ENCODE assay signal across 27 cellular contexts in genomic region chr11:79382301-79382700, GRCh38.
"Had no signal": no experiment of that assay in that cellular context is flagged by ENCODE, and none has a peak within 500 bp of the region (broad histone marks: within the 10 kb centered on the region; RNA-seq: fewer than 3 reads in every experiment).

No MANE protein-coding gene starts in this region.

- H3K36me3 ChIP-seq: stomach, suprapubic skin, thoracic aorta, thyroid gland, tibial artery, tibial nerve, transverse colon, upper lobe of left lung, upper lobe of right lung, uterus, vagina had no signal

- H3K27me3 Mint-ChIP-seq: stimulated activated naive CD8-positive, alpha-beta T cell treated with anti-CD3 and anti-CD28 coated beads, Interleukin-15, amount 100 ng/mL, for 72 hours; type B pancreatic cell had no signal

- H3K4me3 ChIP-seq: stomach, suprapubic skin, testis, thoracic aorta, thyroid gland, tibial artery, tibial nerve, transverse colon, upper lobe of left lung, upper lobe of right lung, uterus, vagina had no signal

- H3K4me1 ChIP-seq: stomach, suprapubic skin, testis, tibial artery, tibial nerve, transverse colon, upper lobe of left lung, upper lobe of right lung, uterus, vagina had no signal

- H3K36me3 Mint-ChIP-seq: stimulated activated effector memory CD8-positive, alpha-beta T cell treated with anti-CD3 and anti-CD28 coated beads, Interleukin-12 subunit alpha, Interleukin-12 subunit beta, amount 100 ng/mL, for 72 hours; stimulated activated memory B cell treated with anti-CD40 and anti-IgM and Interleukin-4, amounts not matched to agents 10 μg/mL and 1 μg/mL and 100 μg/mL, for 72 hours; stimulated activated naive B cell treated with anti-CD40 and anti-IgM and Interleukin-4, amounts not matched to agents 10 μg/mL and 1 μg/mL and 100 μg/mL, for 72 hours; type B pancreatic cell had no signal

- DNase-seq: stimulated activated CD4-positive, alpha-beta T cell treated with anti-CD3 and anti-CD28 coated beads, Interleukin-2, amount 100 ng/mL, for 48 hours; stimulated activated CD4-positive, alpha-beta T cell treated with anti-CD3 and anti-CD28 coated beads, Interleukin-4, amount 100 ng/mL, for 1 hour; stimulated activated CD4-positive, alpha-beta T cell treated with anti-CD3 and anti-CD28 coated beads, Interleukin-4, amount 100 ng/mL, for 24 hours; stimulated activated CD4-positive, alpha-beta T cell treated with anti-CD3 and anti-CD28 coated beads, Interleukin-4, amount 100 ng/mL, for 4 hours; stimulated activated CD8-positive, alpha-beta memory T cell treated with anti-CD3 and anti-CD28 coated beads, Interleukin-4, amount 100 ng/mL, for 48 hours; stimulated activated naive B cell treated with anti-CD40 and anti-IgM and Interleukin-4, amounts not matched to agents 10 μg/mL and 1 μg/mL and 100 μg/mL, for 72 hours; stimulated activated naive CD4-positive, alpha-beta T cell; stimulated activated naive CD4-positive, alpha-beta T cell treated with Interleukin-2 at 50 U/mL for 16 hours; stimulated activated naive CD8-positive, alpha-beta T cell treated with anti-CD3 and anti-CD28 coated beads, Interleukin-15, amount 100 ng/mL, for 72 hours; stimulated activated naive CD8-positive, alpha-beta T cell treated with anti-CD3 and anti-CD28 coated beads, Interleukin-15, Interleukin-2, amounts not matched to agents 100 U/mL and 50 U/mL, for 24 hours; stomach; substantia nigra; testis; tibial artery; transverse colon; upper lobe of right lung; uterus had no signal

- H3K4me3 Mint-ChIP-seq: stimulated activated effector memory CD8-positive, alpha-beta T cell treated with anti-CD3 and anti-CD28 coated beads, Interleukin-12 subunit alpha, Interleukin-12 subunit beta, amount 100 ng/mL, for 72 hours; stimulated activated memory B cell treated with anti-CD40 and anti-IgM and Interleukin-4, amounts not matched to agents 10 μg/mL and 1 μg/mL and 100 μg/mL, for 72 hours; stimulated activated naive B cell treated with anti-CD40 and anti-IgM and Interleukin-4, amounts not matched to agents 10 μg/mL and 1 μg/mL and 100 μg/mL, for 72 hours; stimulated activated naive CD8-positive, alpha-beta T cell treated with anti-CD3 and anti-CD28 coated beads, Interleukin-15, amount 100 ng/mL, for 72 hours; stimulated activated naive CD8-positive, alpha-beta T cell treated with anti-CD3 and anti-CD28 coated beads, Interleukin-15, Interleukin-2, amounts not matched to agents 100 ng/mL and 50 ng/mL, for 24 hours; type B pancreatic cell had no signal

- H3K9me3 ChIP-seq: stomach, suprapubic skin, testis, thoracic aorta, thyroid gland, tibial artery, tibial nerve, transverse colon, upper lobe of left lung, upper lobe of right lung, uterus, vagina had no signal

- H3K4me1 Mint-ChIP-seq: stimulated activated effector memory CD8-positive, alpha-beta T cell treated with anti-CD3 and anti-CD28 coated beads, Interleukin-12 subunit alpha, Interleukin-12 subunit beta, amount 100 ng/mL, for 72 hours; stimulated activated naive CD8-positive, alpha-beta T cell treated with anti-CD3 and anti-CD28 coated beads, Interleukin-15, amount 100 ng/mL, for 72 hours had no signal

- H3K9me3 Mint-ChIP-seq: stimulated activated effector memory CD8-positive, alpha-beta T cell treated with anti-CD3 and anti-CD28 coated beads, Interleukin-12 subunit alpha, Interleukin-12 subunit beta, amount 100 ng/mL, for 72 hours; stimulated activated memory B cell treated with anti-CD40 and anti-IgM and Interleukin-4, amounts not matched to agents 10 μg/mL and 1 μg/mL and 100 μg/mL, for 72 hours; stimulated activated naive CD8-positive, alpha-beta T cell treated with anti-CD3 and anti-CD28 coated beads, Interleukin-15, amount 100 ng/mL, for 72 hours; stimulated activated naive CD8-positive, alpha-beta T cell treated with anti-CD3 and anti-CD28 coated beads, Interleukin-15, Interleukin-2, amounts not matched to agents 100 ng/mL and 50 ng/mL, for 24 hours; type B pancreatic cell had no signal

- H3K27ac ChIP-seq: stomach, suprapubic skin, testis, thoracic aorta, tibial artery, tibial nerve, transverse colon, upper lobe of left lung, upper lobe of right lung, uterus, vagina had no signal

- H3K27ac Mint-ChIP-seq: stimulated activated effector memory CD8-positive, alpha-beta T cell treated with anti-CD3 and anti-CD28 coated beads, Interleukin-12 subunit alpha, Interleukin-12 subunit beta, amount 100 ng/mL, for 72 hours; stimulated activated memory B cell treated with anti-CD40 and anti-IgM and Interleukin-4, amounts not matched to agents 10 μg/mL and 1 μg/mL and 100 μg/mL, for 72 hours; stimulated activated naive CD8-positive, alpha-beta T cell treated with anti-CD3 and anti-CD28 coated beads, Interleukin-15, Interleukin-2, amounts not matched to agents 100 ng/mL and 50 ng/mL, for 24 hours; type B pancreatic cell had no signal

- H3K27me3 ChIP-seq: stomach, testis, thyroid gland, tibial artery, tibial nerve, transverse colon, upper lobe of left lung, upper lobe of right lung, uterus, vagina had no signal
